11 cellular contexts compared by ENCODE assay signal in genomic region chr6:137497722-137498463, GRCh38. TPM values are rescaled to one million over a fixed set of nuclear protein-coding genes. Genes with fewer than 3 reads are reported as not detected.
DNase-seq lines count a peak whose midpoint lies in the region; ATAC-seq and TF ChIP-seq lines count a peak whose summit lies in the region.
"Had no signal": no experiment of that assay in that cellular context is flagged by ENCODE, and none has a peak within 500 bp of the region (broad histone marks: within the 10 kb centered on the region; RNA-seq: fewer than 3 reads in every experiment).

No MANE protein-coding gene starts in this region.

- TF ChIP-seq POLR2A in stomach (IDR thresholded peaks at IDR 0.05), result no peak

- TF ChIP-seq EP300 in stomach (IDR thresholded peaks at IDR 0.05), result no peak

- H3K27ac ChIP-seq in stomach, result no peak overlapping the region
- H3K27ac ChIP-seq: C4-2B had no signal

- intact Hi-C loops in stomach (cut with DNase I; ENCODE audit: low total_unique reads), result no loop called here

- peak overlapping the region; percentile 20 to 44 (median 24) for H3K4me3 ChIP-seq in stomach

- H3K4me1 ChIP-seq in stomach, result peaks cover 32 to 56% (median 47%) of the 10 kb centered on the region in 4 donors

- 2 to 9% (median 5%) methylated on average over 13 to 60 of the region's 60 CpGs for WGBS in stomach, 5 donors

- peak; percentile 19 for DNase-seq in activated naive CD4-positive, alpha-beta T cell treated with Interleukin-2 at 50 U/mL for 16 hours
- no peak for DNase-seq in activated naive CD4-positive, alpha-beta T cell (lab: John Stamatoyannopoulos, UW)
- peak; percentile 21 for DNase-seq in activated naive CD4-positive, alpha-beta T cell treated with anti-CD3 and anti-CD28 coated beads, Interleukin-2, amount 50 U/mL, for 16 hours
- DNase-seq in left kidney (ENCODE audit: low read depth, low spot score), result peak; percentile 58
- no peak for DNase-seq in stomach
- DNase-seq in NOMO-1 treated with DMSO at 0.1 percent for 48 hours (lab: John Stamatoyannopoulos, UW; ENCODE audit: unreplicated experiment), result no peak
- no peak for DNase-seq in H4 (ENCODE audit: low spot score)
- DNase-seq: cortex of kidney, substantia nigra had no signal

- no peak for ATAC-seq in GM21390 (IDR thresholded peaks at IDR 0.05; ENCODE audit: unreplicated experiment)

- no peak for TF ChIP-seq CTCF in stomach (IDR thresholded peaks at IDR 0.05)

- peaks cover 33 to 97% (median 66%) of the 10 kb centered on the region in 3 donors for H3K27me3 ChIP-seq in stomach

- peaks cover 0 to 10% (median 0%) of the 10 kb centered on the region in 4 donors for H3K9me3 ChIP-seq in stomach

- no peaks in the 10 kb centered on the region for H3K36me3 ChIP-seq in stomach

RNA-seq across cellular contexts. Expression of gene OLIG3, which starts 3.7 kb away (rescaled TPM):
- not detected for total RNA-seq in stomach
- polyA plus RNA-seq in stomach, result not detected
- not detected in 2 replicates for total RNA-seq in H4 (2014; rRNA removed; shearing (Covaris generic))

Comparison
In these comparisons a context has a peak if more than half of its experiments do, and no peak if none do; other contexts are left out.
1. DNase-seq: peak in activated naive CD4-positive, alpha-beta T cell treated with Interleukin-2 at 50 U/mL for 16 hours (single experiment), activated naive CD4-positive, alpha-beta T cell treated with anti-CD3 and anti-CD28 coated beads, Interleukin-2, amount 50 U/mL, for 16 hours (single experiment) and left kidney (single experiment); none in activated naive CD4-positive, alpha-beta T cell (0 of 4), stomach (single experiment), NOMO-1 treated with DMSO at 0.1 percent for 48 hours (single experiment) and H4 (single experiment).